In the genomic region with DNA sequence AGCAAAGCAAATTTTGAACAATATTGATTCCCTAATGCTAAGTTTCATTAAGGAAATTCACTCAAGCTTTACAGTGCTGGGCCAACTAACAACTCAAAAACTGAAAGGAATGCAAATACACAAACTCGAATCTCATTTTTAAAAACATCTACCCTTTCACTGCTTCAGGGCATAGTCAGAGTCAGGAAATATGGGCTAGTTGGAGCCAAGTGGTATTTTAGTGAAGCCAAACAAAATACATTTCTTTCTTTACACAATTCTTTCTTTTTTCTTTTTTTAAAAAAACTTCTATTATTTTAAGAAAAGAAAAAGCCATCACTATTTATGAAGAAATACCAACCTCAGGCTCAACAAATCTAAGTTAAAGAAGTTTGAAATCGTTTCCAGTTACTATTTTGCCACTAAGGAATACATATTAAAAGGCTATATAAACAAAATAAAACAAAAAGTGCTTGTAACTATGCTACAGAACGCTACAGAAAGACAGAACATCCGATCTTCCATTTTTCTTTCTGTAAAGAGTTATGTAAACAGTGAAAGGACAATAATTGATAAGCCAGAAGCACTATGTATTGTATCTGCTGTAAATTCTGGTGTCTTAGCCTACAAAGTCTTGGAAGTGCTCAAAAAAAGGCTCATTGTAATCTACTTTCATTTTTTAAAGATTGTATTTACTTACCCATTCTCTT, we compare ENCODE assay signal across 21 cellular contexts.
DNase-seq lines count a peak whose midpoint lies in the region; ATAC-seq, FAIRE-seq and TF ChIP-seq lines count a peak whose summit lies in the region.
"Had no signal": no experiment of that assay in that cellular context is flagged by ENCODE, and none has a peak within 500 bp of the region (broad histone marks: within the 10 kb centered on the region; RNA-seq: fewer than 3 reads in every experiment).

No MANE protein-coding gene starts in this region.

- H3K9me3 ChIP-seq in endothelial cell of umbilical vein (replicated peaks; ENCODE audit: control insufficient read depth, insufficient read depth, low read length) (no peaks in the 10 kb centered on the region), vagina (no peaks in the 10 kb centered on the region)
- H3K9me3 ChIP-seq: gastroesophageal sphincter, tibial nerve had no signal

- H3K36me3 ChIP-seq in endothelial cell of umbilical vein (ENCODE audit: control insufficient read depth in 2 of 2, extremely low read depth in 1 of 2, insufficient read depth in 2 of 2, low read length in 2 of 2) (peaks cover 0 to 15% of the 10 kb centered on the region in 2 experiments), vagina (no peaks in the 10 kb centered on the region)
- H3K36me3 ChIP-seq: gastroesophageal sphincter, tibial nerve had no signal

- no peaks in the 10 kb centered on the region for H3K27me3 Mint-ChIP-seq in activated CD4-positive, alpha-beta T cell treated with anti-CD3 and anti-CD28 coated beads for 36 hours
- no peaks in the 10 kb centered on the region for H3K27me3 Mint-ChIP-seq in stimulated activated memory B cell treated with anti-CD40 and anti-IgM and Interleukin-4, amounts not matched to agents 10 μg/mL and 1 μg/mL and 100 μg/mL, for 72 hours
- H3K27me3 Mint-ChIP-seq in activated CD4-positive, alpha-beta T cell treated with anti-CD3 and anti-CD28 coated beads, Interleukin-2, amount 10 ng/mL, durations not matched to agents 7 days and 5 days: no peaks in the 10 kb centered on the region
- H3K27me3 Mint-ChIP-seq: activated B cell treated with CpG ODN at 0.5 μM for 24 hours; activated CD8-positive, alpha-beta memory T cell treated with anti-CD3 and anti-CD28 coated beads, Interleukin-2, amount 10 ng/mL, durations not matched to agents 7 days and 5 days had no signal

- no peak for DNase-seq in activated CD4-positive, alpha-beta T cell treated with anti-CD3 and anti-CD28 coated beads for 36 hours
- DNase-seq in activated CD4-positive, alpha-beta T cell treated with anti-CD3 and anti-CD28 coated beads for 1 hour: no peak
- DNase-seq in endothelial cell of umbilical vein (ENCODE audit: low read depth, low spot score): peak; percentile 57
- no peak for DNase-seq in NCI-H748 treated with DMSO at 0.1 percent for 48 hours (lab: John Stamatoyannopoulos, UW)
- DNase-seq in vagina (ENCODE audit: extremely low spot score in 2 of 2): no peak
- DNase-seq in activated CD4-positive, alpha-beta T cell treated with anti-CD3 and anti-CD28 coated beads, Interleukin-2, amount 10 ng/mL, durations not matched to agents 7 days and 5 days: no peak
- DNase-seq: activated B cell treated with CpG ODN at 0.5 μM for 24 hours; activated CD8-positive, alpha-beta memory T cell treated with anti-CD3 and anti-CD28 coated beads, Interleukin-2, amount 10 ng/mL, durations not matched to agents 7 days and 5 days; activated naive CD4-positive, alpha-beta T cell treated with Interleukin-2 at 50 U/mL for 16 hours; effector memory CD4-positive, alpha-beta T cell; immature natural killer cell; NCI-H2081 treated with DMSO at 0.1 percent for 48 hours; NCI-H524 treated with DMSO at 0.1 percent for 48 hours; stimulated activated CD4-positive, alpha-beta T cell treated with anti-CD3 and anti-CD28 coated beads, Interleukin-4, amount 100 ng/mL, for 1 hour; T-helper 1 cell had no signal

- peaks cover 6% of the 10 kb centered on the region for H3K9me3 Mint-ChIP-seq in activated CD4-positive, alpha-beta T cell treated with anti-CD3 and anti-CD28 coated beads for 36 hours (ENCODE audit: low read depth)
- no peaks in the 10 kb centered on the region for H3K9me3 Mint-ChIP-seq in stimulated activated memory B cell treated with anti-CD40 and anti-IgM and Interleukin-4, amounts not matched to agents 10 μg/mL and 1 μg/mL and 100 μg/mL, for 72 hours
- peaks cover 7% of the 10 kb centered on the region for H3K9me3 Mint-ChIP-seq in activated CD4-positive, alpha-beta T cell treated with anti-CD3 and anti-CD28 coated beads, Interleukin-2, amount 10 ng/mL, durations not matched to agents 7 days and 5 days
- H3K9me3 Mint-ChIP-seq: activated B cell treated with CpG ODN at 0.5 μM for 24 hours, CD14-positive monocyte, immature natural killer cell had no signal

- peak overlapping the region; percentile 45 for H3K27ac ChIP-seq in endothelial cell of umbilical vein (ENCODE audit: insufficient read depth, low read depth, low read length)
- no peak overlapping the region for H3K27ac ChIP-seq in vagina
- H3K27ac ChIP-seq: 22Rv1, gastroesophageal sphincter had no signal

- peak; percentile 4 for FAIRE-seq in endothelial cell of umbilical vein (lab: Jason Lieb, UNC)

- no peaks in the 10 kb centered on the region for H4K20me1 ChIP-seq in endothelial cell of umbilical vein (replicated peaks; ENCODE audit: control insufficient read depth, extremely low read depth, insufficient read depth, low read length)

- H3K4me1 ChIP-seq in endothelial cell of umbilical vein (ENCODE audit: control insufficient read depth, extremely low read depth, insufficient read depth, low read length) (peaks cover 39% of the 10 kb centered on the region), vagina (peaks cover 14% of the 10 kb centered on the region)

- peak overlapping the region; percentile 45 for H3K4me3 Mint-ChIP-seq in activated CD4-positive, alpha-beta T cell treated with anti-CD3 and anti-CD28 coated beads for 36 hours
- H3K4me3 Mint-ChIP-seq in stimulated activated memory B cell treated with anti-CD40 and anti-IgM and Interleukin-4, amounts not matched to agents 10 μg/mL and 1 μg/mL and 100 μg/mL, for 72 hours: no peak overlapping the region
- H3K4me3 Mint-ChIP-seq in activated CD4-positive, alpha-beta T cell treated with anti-CD3 and anti-CD28 coated beads, Interleukin-2, amount 10 ng/mL, durations not matched to agents 7 days and 5 days: no peak overlapping the region
- H3K4me3 Mint-ChIP-seq: activated B cell treated with CpG ODN at 0.5 μM for 24 hours; activated CD8-positive, alpha-beta memory T cell treated with anti-CD3 and anti-CD28 coated beads, Interleukin-2, amount 10 ng/mL, durations not matched to agents 7 days and 5 days; CD14-positive monocyte; immature natural killer cell had no signal

- H3K27ac Mint-ChIP-seq in activated CD4-positive, alpha-beta T cell treated with anti-CD3 and anti-CD28 coated beads for 36 hours: peak overlapping the region; percentile 39
- H3K27ac Mint-ChIP-seq in stimulated activated memory B cell treated with anti-CD40 and anti-IgM and Interleukin-4, amounts not matched to agents 10 μg/mL and 1 μg/mL and 100 μg/mL, for 72 hours: peak overlapping the region; percentile 54
- H3K27ac Mint-ChIP-seq in activated CD4-positive, alpha-beta T cell treated with anti-CD3 and anti-CD28 coated beads, Interleukin-2, amount 10 ng/mL, durations not matched to agents 7 days and 5 days: no peak overlapping the region
- H3K27ac Mint-ChIP-seq: activated B cell treated with CpG ODN at 0.5 μM for 24 hours; activated CD8-positive, alpha-beta memory T cell treated with anti-CD3 and anti-CD28 coated beads, Interleukin-2, amount 10 ng/mL, durations not matched to agents 7 days and 5 days; CD14-positive monocyte; immature natural killer cell had no signal

- TSS peak; percentile 74 for BruUV-seq in endothelial cell of umbilical vein (replicated peaks; lab: Mats Ljungman, UMichigan)

- H3K4me3 ChIP-seq in endothelial cell of umbilical vein (replicated peaks in 1 of 3; ENCODE audit: insufficient read depth in 1 of 3, low read depth in 1 of 3, low read length in 3 of 3) (peak overlapping the region in 2 of 3 experiments; percentile 14 to 33), vagina (no peak overlapping the region)
- H3K4me3 ChIP-seq: gastroesophageal sphincter, tibial nerve had no signal

- H3K9me1 ChIP-seq in endothelial cell of umbilical vein (replicated peaks; ENCODE audit: control insufficient read depth, extremely low read depth, insufficient read depth, low read length): no peaks in the 10 kb centered on the region

- H3K4me1 Mint-ChIP-seq in activated CD4-positive, alpha-beta T cell treated with anti-CD3 and anti-CD28 coated beads for 36 hours: peaks cover 62% of the 10 kb centered on the region
- H3K4me1 Mint-ChIP-seq in stimulated activated memory B cell treated with anti-CD40 and anti-IgM and Interleukin-4, amounts not matched to agents 10 μg/mL and 1 μg/mL and 100 μg/mL, for 72 hours: peaks cover 20% of the 10 kb centered on the region
- peaks cover 45% of the 10 kb centered on the region for H3K4me1 Mint-ChIP-seq in activated CD4-positive, alpha-beta T cell treated with anti-CD3 and anti-CD28 coated beads, Interleukin-2, amount 10 ng/mL, durations not matched to agents 7 days and 5 days

- no peak overlapping the region for H2AFZ ChIP-seq in endothelial cell of umbilical vein (ENCODE audit: low read depth, low read length)

- peak overlapping the region; percentile 18 for H3K9ac ChIP-seq in endothelial cell of umbilical vein (replicated peaks; ENCODE audit: extremely low read depth, insufficient read depth, low read length)

- H3K79me2 ChIP-seq in endothelial cell of umbilical vein (ENCODE audit: control insufficient read depth, insufficient read depth, low read length): no peaks in the 10 kb centered on the region

- ATAC-seq in activated CD4-positive, alpha-beta T cell treated with anti-CD3 and anti-CD28 coated beads for 36 hours: no peak
- peak; percentile 58 for ATAC-seq in SK-N-SH treated with all-trans-retinoic acid at 6 μM for 48 hours
- no peak for ATAC-seq in stimulated activated memory B cell treated with anti-CD40 and anti-IgM and Interleukin-4, amounts not matched to agents 10 μg/mL and 1 μg/mL and 100 μg/mL, for 72 hours
- ATAC-seq: activated CD8-positive, alpha-beta memory T cell treated with anti-CD3 and anti-CD28 coated beads, Interleukin-2, amount 10 ng/mL, durations not matched to agents 7 days and 5 days; gastroesophageal sphincter had no signal

- POLR2A ChIA-PET in activated CD4-positive, alpha-beta T cell treated with anti-CD3 and anti-CD28 coated beads for 36 hours (lab: Charles Lee): interaction anchor here (0.7 to 1.1 kb wide), 2 partner anchors 25 to 95 kb away, joined by 3 to 5 read pairs; no protein-coding TSS in a partner anchor
- POLR2A ChIA-PET in endothelial cell of umbilical vein (lab: Charles Lee): interaction anchor here (0.7 kb wide), 1 partner anchor 206 kb away, joined by 3 read pairs; no protein-coding TSS in a partner anchor
- POLR2A ChIA-PET in activated CD4-positive, alpha-beta T cell treated with anti-CD3 and anti-CD28 coated beads, Interleukin-2, amount 10 ng/mL, durations not matched to agents 7 days and 5 days (lab: Charles Lee): no interaction called here

- peaks cover 4% of the 10 kb centered on the region for H3K36me3 Mint-ChIP-seq in activated CD4-positive, alpha-beta T cell treated with anti-CD3 and anti-CD28 coated beads for 36 hours (ENCODE audit: low read depth)
- no peaks in the 10 kb centered on the region for H3K36me3 Mint-ChIP-seq in stimulated activated memory B cell treated with anti-CD40 and anti-IgM and Interleukin-4, amounts not matched to agents 10 μg/mL and 1 μg/mL and 100 μg/mL, for 72 hours
- peaks cover 5% of the 10 kb centered on the region for H3K36me3 Mint-ChIP-seq in activated CD4-positive, alpha-beta T cell treated with anti-CD3 and anti-CD28 coated beads, Interleukin-2, amount 10 ng/mL, durations not matched to agents 7 days and 5 days (ENCODE audit: low read depth)
- H3K36me3 Mint-ChIP-seq: CD14-positive monocyte had no signal

- CTCF ChIA-PET in activated CD4-positive, alpha-beta T cell treated with anti-CD3 and anti-CD28 coated beads for 36 hours (lab: Charles Lee): interaction anchor here (0.7 to 2.3 kb wide), 5 partner anchors 8 to 216 kb away, joined by 3 to 11 read pairs (median 3); partner anchors contain the start of gene DNAH7
- CTCF ChIA-PET in endothelial cell of umbilical vein (lab: Charles Lee): interaction anchor here (0.8 to 2.7 kb wide), 5 partner anchors 9 to 206 kb away, joined by 3 to 12 read pairs (median 4); no protein-coding TSS in a partner anchor
- CTCF ChIA-PET in activated CD4-positive, alpha-beta T cell treated with anti-CD3 and anti-CD28 coated beads, Interleukin-2, amount 10 ng/mL, durations not matched to agents 7 days and 5 days (lab: Charles Lee): interaction anchor here (1.5 to 1.6 kb wide), 2 partner anchors 14 to 217 kb away, joined by 3 read pairs; partner anchors contain the start of gene DNAH7

- TF ChIP-seq CTCF in endothelial cell of umbilical vein (IDR thresholded peaks at IDR 0.05; ENCODE audit: extremely low read depth in 1 of 2, insufficient read depth in 1 of 2, low read depth in 1 of 2, low read length in 2 of 2) (no peak), vagina (IDR thresholded peaks at IDR 0.05) (no peak)

- H3K4me2 ChIP-seq in endothelial cell of umbilical vein (ENCODE audit: insufficient read depth, low read length): peak overlapping the region; percentile 71

- intact Hi-C loops in activated CD4-positive, alpha-beta T cell treated with anti-CD3 and anti-CD28 coated beads for 36 hours (cut with DNase I, micrococcal nuclease): loop anchor here in 1 of 2 experiments (10.0 kb wide), 1 partner anchor 640 kb away; the partner anchor contains the start of gene PGAP1
- intact Hi-C loops in endothelial cell of umbilical vein (cut with micrococcal nuclease) (no loop called here), vagina (cut with DNase I) (no loop called here)

- H3K27me3 ChIP-seq in endothelial cell of umbilical vein (ENCODE audit: control insufficient read depth in 2 of 2, insufficient read depth in 2 of 2, low read length in 2 of 2) (no peaks in the 10 kb centered on the region), vagina (no peaks in the 10 kb centered on the region)
- H3K27me3 ChIP-seq: gastroesophageal sphincter, tibial nerve had no signal

- dilution Hi-C loops in endothelial cell of umbilical vein (cut with MboI; ENCODE audit: extremely low pct_ligation_motif_present, low sequenced_read_pairs): no loop called here

- no peak for TF ChIP-seq POLR2A in endothelial cell of umbilical vein (IDR thresholded peaks at IDR 0.05; ENCODE audit: low read depth, low read length)
- TF ChIP-seq POLR2A in vagina (IDR thresholded peaks at IDR 0.05): no peak

Comparison
In these comparisons a context has a peak if more than half of its experiments do, and no peak if none do; other contexts are left out.
1. H3K4me3 ChIP-seq: peak in endothelial cell of umbilical vein (2 of 3); none in vagina (0 of 2).